Comparison of ENCODE assay signal across 20 cellular contexts in genomic region chr2:37100054-37100453, GRCh38. TPM values are rescaled to one million over a fixed set of nuclear protein-coding genes. Genes with fewer than 3 reads are reported as not detected.
DNase-seq lines count a peak whose midpoint lies in the region; ATAC-seq and TF ChIP-seq lines count a peak whose summit lies in the region.
"Had no signal": no experiment of that assay in that cellular context is flagged by ENCODE, and none has a peak within 500 bp of the region (broad histone marks: within the 10 kb centered on the region; RNA-seq: fewer than 3 reads in every experiment).

No MANE protein-coding gene starts in this region.

- no peak overlapping the region for H3K27ac ChIP-seq in GM23338 (ENCODE audit: low read depth)
- peak overlapping the region; percentile 5 for H3K27ac ChIP-seq in naive thymus-derived CD4-positive, alpha-beta T cell (ENCODE audit: low read depth, low read length)
- H3K27ac ChIP-seq: PC-9 had no signal

- H3K36me3 Mint-ChIP-seq in activated naive CD4-positive, alpha-beta T cell treated with anti-CD3 and anti-CD28 coated beads, Interleukin-2, amount 50 U/mL, for 24 hours, result peaks cover 9% of the 10 kb centered on the region
- H3K36me3 Mint-ChIP-seq in GM23338 (ENCODE audit: low read depth) (no peaks in the 10 kb centered on the region), WTC11 (0 out of 2 replicates have a peak, but pooled peaks cover 2% of the 10 kb centered on the region)
- peaks cover 9 to 53% (median 20%) of the 10 kb centered on the region in 5 donors for H3K36me3 Mint-ChIP-seq in naive thymus-derived CD4-positive, alpha-beta T cell

- no peaks in the 10 kb centered on the region for H4K20me1 ChIP-seq in GM23338 (replicated peaks; ENCODE audit: insufficient read depth)

- TF ChIP-seq CTCF in GM23338 (conservative IDR thresholded peaks at IDR 0.05; ENCODE audit: low read depth in 2 of 2), result no peak
- TF ChIP-seq CTCF in WTC11 (IDR thresholded peaks at IDR 0.05), result no peak

- POLR2A ChIA-PET in WTC11 (lab: Charles Lee), result no interaction called here
- POLR2A ChIA-PET in naive thymus-derived CD4-positive, alpha-beta T cell (lab: Charles Lee), result no interaction called here

- H3K79me2 ChIP-seq in GM23338 (replicated peaks; ENCODE audit: insufficient read depth), result no peaks in the 10 kb centered on the region

- intact Hi-C loops in naive thymus-derived CD4-positive, alpha-beta T cell (cut with micrococcal nuclease), result no loop called here

- no peak for DNase-seq in activated naive CD4-positive, alpha-beta T cell treated with Interleukin-2 at 50 U/mL for 16 hours
- DNase-seq in GM23338 (ENCODE audit: low spot score), result peak; percentile 12
- no peak for DNase-seq in WTC11 (ENCODE audit: low spot score)
- no peak for DNase-seq in naive thymus-derived CD4-positive, alpha-beta T cell
- DNase-seq: CD4-positive, CD25-positive, alpha-beta regulatory T cell; COR-L47; H7; KBM-7; NCI-H1092; NCI-H1436; NCI-H187 treated with DMSO at 0.1 percent for 48 hours; NCI-H2107; NCI-H446 treated with DMSO at 0.1 percent for 48 hours; NCI-H526 treated with DMSO at 0.1 percent for 48 hours; PC-9; RPMI8226; SHP77 had no signal

- H3K4me1 ChIP-seq in GM23338 (ENCODE audit: insufficient read depth), result peaks cover 5% of the 10 kb centered on the region; the same call in 1 of the 2 replicates
- no peaks in the 10 kb centered on the region for H3K4me1 ChIP-seq in naive thymus-derived CD4-positive, alpha-beta T cell (ENCODE audit: control insufficient read depth in 2 of 2, insufficient read depth in 2 of 2, low read length in 2 of 2)

- no peaks in the 10 kb centered on the region for H3K27me3 Mint-ChIP-seq in activated naive CD4-positive, alpha-beta T cell treated with anti-CD3 and anti-CD28 coated beads, Interleukin-2, amount 50 U/mL, for 24 hours
- H3K27me3 Mint-ChIP-seq in GM23338 (ENCODE audit: insufficient read depth, low read depth, poor library complexity) (peaks cover 1% of the 10 kb centered on the region), WTC11 (ENCODE audit: low read depth) (no peaks in the 10 kb centered on the region)
- H3K27me3 Mint-ChIP-seq in naive thymus-derived CD4-positive, alpha-beta T cell, result no peaks in the 10 kb centered on the region
- H3K27me3 Mint-ChIP-seq: CD4-positive, CD25-positive, alpha-beta regulatory T cell had no signal

- H3K27ac Mint-ChIP-seq in activated naive CD4-positive, alpha-beta T cell treated with anti-CD3 and anti-CD28 coated beads, Interleukin-2, amount 50 U/mL, for 24 hours, result peak overlapping the region; percentile 42
- H3K27ac Mint-ChIP-seq in GM23338, result no peak overlapping the region; the same call in 1 of the 2 replicates
- no peak overlapping the region for H3K27ac Mint-ChIP-seq in WTC11
- H3K27ac Mint-ChIP-seq in naive thymus-derived CD4-positive, alpha-beta T cell, result peak overlapping the region in 4 of 9 donors; percentile 14 to 41 (median 28)

- H3K4me3 Mint-ChIP-seq in activated naive CD4-positive, alpha-beta T cell treated with anti-CD3 and anti-CD28 coated beads, Interleukin-2, amount 50 U/mL, for 24 hours, result no peak overlapping the region
- H3K4me3 Mint-ChIP-seq in GM23338 (no peak overlapping the region), WTC11 (no peak overlapping the region)
- no peak overlapping the region for H3K4me3 Mint-ChIP-seq in naive thymus-derived CD4-positive, alpha-beta T cell
- H3K4me3 Mint-ChIP-seq: CD4-positive, CD25-positive, alpha-beta regulatory T cell had no signal

- no peaks in the 10 kb centered on the region for H3K9me2 ChIP-seq in GM23338 (ENCODE audit: insufficient read depth)

- H2AFZ ChIP-seq in GM23338, result no peak overlapping the region
- H2AFZ ChIP-seq: PC-9 had no signal

- H3K27me3 ChIP-seq in GM23338 (ENCODE audit: insufficient read depth), result no peaks in the 10 kb centered on the region
- no peaks in the 10 kb centered on the region for H3K27me3 ChIP-seq in naive thymus-derived CD4-positive, alpha-beta T cell (ENCODE audit: control insufficient read depth in 2 of 2, insufficient read depth in 2 of 2, low read length in 2 of 2)

- H3K4me3 ChIP-seq in GM23338, result no peak overlapping the region
- H3K4me3 ChIP-seq in naive thymus-derived CD4-positive, alpha-beta T cell (ENCODE audit: low read length), result no peak overlapping the region
- H3K4me3 ChIP-seq: PC-9 had no signal

- H3K4me2 ChIP-seq in GM23338, result no peak overlapping the region
- H3K4me2 ChIP-seq: PC-9 had no signal

- CTCF ChIA-PET in WTC11 (lab: Charles Lee), result no interaction called here
- CTCF ChIA-PET in naive thymus-derived CD4-positive, alpha-beta T cell (lab: Charles Lee), result no interaction called here

- H3K36me3 ChIP-seq in GM23338 (ENCODE audit: insufficient read depth), result no peaks in the 10 kb centered on the region
- H3K36me3 ChIP-seq in naive thymus-derived CD4-positive, alpha-beta T cell (ENCODE audit: control insufficient read depth in 2 of 3, insufficient read depth in 3 of 3, low read length in 3 of 3), result peaks cover 3 to 47% (median 7%) of the 10 kb centered on the region in 3 experiments

- no peaks in the 10 kb centered on the region for H3F3A ChIP-seq in GM23338 (replicated peaks; ENCODE audit: low read depth)

- H3K9me3 ChIP-seq in naive thymus-derived CD4-positive, alpha-beta T cell (ENCODE audit: control insufficient read depth in 2 of 3, low read length in 3 of 3), result no peaks in the 10 kb centered on the region

- no peaks in the 10 kb centered on the region for H3K9me3 Mint-ChIP-seq in activated naive CD4-positive, alpha-beta T cell treated with anti-CD3 and anti-CD28 coated beads, Interleukin-2, amount 50 U/mL, for 24 hours
- H3K9me3 Mint-ChIP-seq in GM23338 (no peaks in the 10 kb centered on the region), WTC11 (no peaks in the 10 kb centered on the region)
- no peaks in the 10 kb centered on the region for H3K9me3 Mint-ChIP-seq in naive thymus-derived CD4-positive, alpha-beta T cell
- H3K9me3 Mint-ChIP-seq: CD4-positive, CD25-positive, alpha-beta regulatory T cell had no signal

- no peaks in the 10 kb centered on the region for H3K4me1 Mint-ChIP-seq in activated naive CD4-positive, alpha-beta T cell treated with anti-CD3 and anti-CD28 coated beads, Interleukin-2, amount 50 U/mL, for 24 hours
- peaks cover 6% of the 10 kb centered on the region; the same call in 2 of the 3 replicates for H3K4me1 Mint-ChIP-seq in GM23338
- peaks cover 6% of the 10 kb centered on the region for H3K4me1 Mint-ChIP-seq in WTC11
- H3K4me1 Mint-ChIP-seq in naive thymus-derived CD4-positive, alpha-beta T cell, result no peaks in the 10 kb centered on the region

- ATAC-seq in GM23338 (peak; percentile 41; the same call in 2 of the 3 replicates), WTC11 (peak; percentile 43), GM21528 (IDR thresholded peaks at IDR 0.05; ENCODE audit: low FRiP score, unreplicated experiment) (no peak), GM21576 (IDR thresholded peaks at IDR 0.05; ENCODE audit: unreplicated experiment) (no peak)
- no peak for ATAC-seq in naive thymus-derived CD4-positive, alpha-beta T cell

TF ChIP-seq in GM23338, 12 proteins besides CTCF, POLR2A, EP300 and RAD21 (continues in another document):
- no peak for TF ChIP-seq JUNB (IDR thresholded peaks at IDR 0.05; ENCODE audit: unreplicated experiment)

TF ChIP-seq in WTC11, 78 proteins besides CTCF, POLR2A, EP300 and RAD21 (continues in another document):
- no peak for TF ChIP-seq SMAD4 (CRISPR knock-in tag; IDR thresholded peaks at IDR 0.05)
- no peak for TF ChIP-seq MXD4 (CRISPR knock-in tag; IDR thresholded peaks at IDR 0.05; ENCODE audit: borderline replicate concordance)
- no peak for TF ChIP-seq CBFB (CRISPR knock-in tag; IDR thresholded peaks at IDR 0.05; ENCODE audit: low read depth)
- no peak for TF ChIP-seq MLX (CRISPR knock-in tag; IDR thresholded peaks at IDR 0.05)
- TF ChIP-seq ZNF121 (CRISPR knock-in tag; IDR thresholded peaks at IDR 0.05), result no peak

RNA-seq across cellular contexts. Expression of gene GPATCH11, which starts 15.7 kb away (rescaled TPM):
- total RNA-seq in GM23338 (2014; rRNA removed; shearing (Covaris generic)), result 2.8 and 3.5 TPM in 2 replicates
- polyA plus RNA-seq in GM23338 (2016; fragmentation: Nextera tagmentation; extraction: Ambion mirVana), result 4.3 and 8.0 TPM in 2 replicates
- total RNA-seq in WTC11 (2021), result 3.5 to 4.8 TPM (median 4.0 TPM) in 3 replicates
- total RNA-seq in naive thymus-derived CD4-positive, alpha-beta T cell, result 10 to 100 TPM in 3 of 5 experiments, 1 to 10 TPM in 2; 6.0 to 19.0 (median 11.1) TPM
- polyA plus RNA-seq in naive thymus-derived CD4-positive, alpha-beta T cell, result 1 to 10 TPM; 8.4 to 8.8 TPM

RNA-seq across cellular contexts. Expression of gene HEATR5B, which starts 15.9 kb away (rescaled TPM):
- 13.7 and 18.8 TPM in 2 replicates for total RNA-seq in GM23338 (2014; rRNA removed; shearing (Covaris generic))
- 2.7 and 4.0 TPM in 2 replicates for polyA plus RNA-seq in GM23338 (2016; fragmentation: Nextera tagmentation; extraction: Ambion mirVana)
- total RNA-seq in WTC11 (2021), result 11.0 to 12.6 TPM (median 12.5 TPM) in 3 replicates
- total RNA-seq in naive thymus-derived CD4-positive, alpha-beta T cell, result 10 to 100 TPM; 25.2 to 50.5 (median 39.3) TPM
- polyA plus RNA-seq in naive thymus-derived CD4-positive, alpha-beta T cell, result 10 to 100 TPM; 13.1 to 23.1 TPM

RNA-seq across cellular contexts. Expression of gene EIF2AK2, which starts 56.7 kb away (rescaled TPM):
- total RNA-seq in GM23338 (2014; rRNA removed; shearing (Covaris generic)), result 35.5 and 37.6 TPM in 2 replicates
- polyA plus RNA-seq in GM23338 (2016; fragmentation: Nextera tagmentation; extraction: Ambion mirVana), result 23.9 and 33.8 TPM in 2 replicates
- total RNA-seq in WTC11 (2021), result 34.2 to 42.3 TPM (median 40.7 TPM) in 3 replicates
- 10 to 100 TPM; 21.2 to 91.9 (median 24.2) TPM for total RNA-seq in naive thymus-derived CD4-positive, alpha-beta T cell
- 10 to 100 TPM; 20.4 to 23.5 TPM for polyA plus RNA-seq in naive thymus-derived CD4-positive, alpha-beta T cell

Comparison
In these comparisons a context has a peak if more than half of its experiments do, and no peak if none do; other contexts are left out.
1. ATAC-seq: peak in GM23338 (single experiment) and WTC11 (single experiment); none in naive thymus-derived CD4-positive, alpha-beta T cell (single experiment), GM21528 (single experiment) and GM21576 (single experiment).